Comparison of ENCODE assay signal across 16 cellular contexts in the genomic region with DNA sequence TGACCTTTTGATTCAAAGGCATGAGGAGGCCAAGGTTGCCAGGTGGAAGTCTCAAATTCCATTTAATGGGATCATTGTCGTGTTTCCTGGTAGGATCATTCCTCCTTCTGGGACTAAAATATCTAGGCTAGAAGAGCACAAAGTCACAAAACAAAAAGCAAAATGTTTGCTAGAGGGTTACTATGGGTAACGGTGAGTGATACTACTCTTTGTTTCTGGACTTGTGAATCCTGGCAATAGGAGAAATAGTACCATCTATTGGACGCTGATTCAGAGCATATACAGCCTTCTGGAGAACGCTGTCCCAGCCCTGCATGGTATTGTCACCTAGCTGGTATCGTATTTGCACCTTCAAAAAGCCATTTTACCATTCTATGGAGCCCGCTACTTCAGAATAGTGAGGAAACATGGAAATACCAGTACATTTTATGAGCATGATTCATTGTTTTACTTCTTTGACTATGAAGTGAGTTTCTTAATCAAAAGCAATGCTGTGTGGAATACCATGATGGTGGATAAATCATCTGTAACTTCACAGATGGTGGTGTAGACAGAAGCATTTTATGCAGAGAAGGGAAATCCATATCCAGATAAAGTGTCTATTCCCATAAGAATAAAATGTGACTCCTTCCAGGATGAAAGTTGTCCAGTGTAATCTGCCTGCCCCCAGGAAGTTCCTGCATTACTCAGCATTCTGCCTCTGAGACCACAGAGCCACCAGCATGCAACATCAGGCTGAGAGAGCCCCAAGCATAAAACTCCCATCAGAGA.
DNase-seq lines count a peak whose midpoint lies in the region; FAIRE-seq lines count a peak whose summit lies in the region.
"Had no signal": no experiment of that assay in that cellular context is flagged by ENCODE, and none has a peak within 500 bp of the region (broad histone marks: within the 10 kb centered on the region; RNA-seq: fewer than 3 reads in every experiment).

No MANE protein-coding gene starts in this region.

- H3K27me3 ChIP-seq in CD4-positive, alpha-beta memory T cell (ENCODE audit: insufficient read depth, low read length), result no peaks in the 10 kb centered on the region
- H3K27me3 ChIP-seq: ascending aorta had no signal

- no peaks in the 10 kb centered on the region for H3K4me1 Mint-ChIP-seq in activated CD4-positive, alpha-beta memory T cell treated with anti-CD3 and anti-CD28 coated beads for 36 hours (ENCODE audit: low read depth)
- H3K4me1 Mint-ChIP-seq in CD4-positive, alpha-beta memory T cell, result peaks cover 0 to 5% (median 0%) of the 10 kb centered on the region in 4 donors
- H3K4me1 Mint-ChIP-seq: activated CD4-positive, alpha-beta T cell treated with anti-CD3 and anti-CD28 coated beads, Interleukin-2, amount 10 ng/mL, durations not matched to agents 24 days and 14 days had no signal

- no peaks in the 10 kb centered on the region for H3K9me3 Mint-ChIP-seq in activated CD4-positive, alpha-beta memory T cell treated with anti-CD3 and anti-CD28 coated beads for 36 hours
- peaks cover 0 to 2% (median 0%) of the 10 kb centered on the region in 8 donors for H3K9me3 Mint-ChIP-seq in CD4-positive, alpha-beta memory T cell
- H3K9me3 Mint-ChIP-seq: activated T-helper 1 cell treated with anti-CD3 and anti-CD28 coated beads, Interleukin-12 subunit alpha, Interleukin-12 subunit beta, Interleukin-2, Interleukin-4 antibody, amounts not matched to agents 30 ng/mL and 10 ng/mL and 1 ng/mL, durations not matched to agents 14 hours and 24 hours and 36 hours had no signal

- no peak overlapping the region for H3K27ac ChIP-seq in CD4-positive, alpha-beta memory T cell (ENCODE audit: low read depth, low read length)
- H3K27ac ChIP-seq: ascending aorta, lower lobe of right lung had no signal

- H3K36me3 ChIP-seq in CD4-positive, alpha-beta memory T cell (ENCODE audit: insufficient read depth, low read length), result no peaks in the 10 kb centered on the region
- H3K36me3 ChIP-seq: ascending aorta, lower lobe of right lung had no signal

- intact Hi-C loops in activated CD4-positive, alpha-beta memory T cell treated with anti-CD3 and anti-CD28 coated beads for 36 hours (cut with micrococcal nuclease), result no loop called here
- intact Hi-C loops in CD4-positive, alpha-beta memory T cell (cut with micrococcal nuclease), result no loop called here

- no peak overlapping the region for H3K4me3 ChIP-seq in CD4-positive, alpha-beta memory T cell (ENCODE audit: low read length in 2 of 2)
- H3K4me3 ChIP-seq: ascending aorta, lower lobe of right lung had no signal

- DNase-seq in COLO829 (ENCODE audit: low spot score), result peak; percentile 14
- peak; percentile 2 for DNase-seq in HTR-8/SVneo (ENCODE audit: insufficient read length, low spot score)
- DNase-seq in astrocyte of the hippocampus (ENCODE audit: low read depth, low spot score), result peak; percentile 43
- peak; percentile 29 for DNase-seq in iris pigment epithelial cell (ENCODE audit: low read depth)
- no peak for DNase-seq in 8988T
- no peak for DNase-seq in activated CD4-positive, alpha-beta memory T cell treated with anti-CD3 and anti-CD28 coated beads for 36 hours
- no peak for DNase-seq in cerebellar nuclear complex (lab: John Stamatoyannopoulos, UW)
- DNase-seq in CD4-positive, alpha-beta memory T cell, result no peak
- DNase-seq: activated CD4-positive, alpha-beta T cell treated with anti-CD3 and anti-CD28 coated beads, Interleukin-2, amount 10 ng/mL, durations not matched to agents 24 days and 14 days; CD8-positive, alpha-beta T cell; effector memory CD8-positive, alpha-beta T cell; H7; lower lobe of right lung; NCI-H345 had no signal

- no peaks in the 10 kb centered on the region for H3K36me3 Mint-ChIP-seq in activated CD4-positive, alpha-beta memory T cell treated with anti-CD3 and anti-CD28 coated beads for 36 hours
- no peaks in the 10 kb centered on the region for H3K36me3 Mint-ChIP-seq in CD4-positive, alpha-beta memory T cell
- H3K36me3 Mint-ChIP-seq: CD8-positive, alpha-beta T cell had no signal

- CTCF ChIA-PET in activated CD4-positive, alpha-beta memory T cell treated with anti-CD3 and anti-CD28 coated beads for 36 hours (lab: Charles Lee), result no interaction called here
- CTCF ChIA-PET in CD4-positive, alpha-beta memory T cell (lab: Charles Lee; ENCODE audit: partially characterized antibody), result no interaction called here

- POLR2A ChIA-PET in activated CD4-positive, alpha-beta memory T cell treated with anti-CD3 and anti-CD28 coated beads for 36 hours (lab: Charles Lee), result no interaction called here
- POLR2A ChIA-PET in CD4-positive, alpha-beta memory T cell (lab: Charles Lee; ENCODE audit: partially characterized antibody), result no interaction called here

- no peak overlapping the region for H3K27ac Mint-ChIP-seq in activated CD4-positive, alpha-beta memory T cell treated with anti-CD3 and anti-CD28 coated beads for 36 hours
- H3K27ac Mint-ChIP-seq in CD4-positive, alpha-beta memory T cell, result no peak overlapping the region
- H3K27ac Mint-ChIP-seq: activated CD4-positive, alpha-beta T cell treated with anti-CD3 and anti-CD28 coated beads, Interleukin-2, amount 10 ng/mL, durations not matched to agents 24 days and 14 days; activated T-helper 1 cell treated with anti-CD3 and anti-CD28 coated beads, Interleukin-12 subunit alpha, Interleukin-12 subunit beta, Interleukin-2, Interleukin-4 antibody, amounts not matched to agents 30 ng/mL and 10 ng/mL and 1 ng/mL, durations not matched to agents 14 hours and 24 hours and 36 hours; CD8-positive, alpha-beta T cell; effector memory CD8-positive, alpha-beta T cell had no signal

- no peak for FAIRE-seq in HTR-8/SVneo (lab: Jason Lieb, UNC)

- no peak overlapping the region for H3K4me3 Mint-ChIP-seq in activated CD4-positive, alpha-beta memory T cell treated with anti-CD3 and anti-CD28 coated beads for 36 hours
- no peak overlapping the region for H3K4me3 Mint-ChIP-seq in CD4-positive, alpha-beta memory T cell
- H3K4me3 Mint-ChIP-seq: activated CD4-positive, alpha-beta T cell treated with anti-CD3 and anti-CD28 coated beads, Interleukin-2, amount 10 ng/mL, durations not matched to agents 24 days and 14 days; activated T-helper 1 cell treated with anti-CD3 and anti-CD28 coated beads, Interleukin-12 subunit alpha, Interleukin-12 subunit beta, Interleukin-2, Interleukin-4 antibody, amounts not matched to agents 30 ng/mL and 10 ng/mL and 1 ng/mL, durations not matched to agents 14 hours and 24 hours and 36 hours; CD8-positive, alpha-beta T cell; effector memory CD8-positive, alpha-beta T cell had no signal

- no peaks in the 10 kb centered on the region for H3K4me1 ChIP-seq in CD4-positive, alpha-beta memory T cell (ENCODE audit: insufficient read depth, low read length)
- H3K4me1 ChIP-seq: ascending aorta, lower lobe of right lung had no signal

- H3K27me3 Mint-ChIP-seq in activated CD4-positive, alpha-beta memory T cell treated with anti-CD3 and anti-CD28 coated beads for 36 hours, result no peaks in the 10 kb centered on the region
- H3K27me3 Mint-ChIP-seq in CD4-positive, alpha-beta memory T cell, result no peaks in the 10 kb centered on the region
- H3K27me3 Mint-ChIP-seq: activated CD4-positive, alpha-beta T cell treated with anti-CD3 and anti-CD28 coated beads, Interleukin-2, amount 10 ng/mL, durations not matched to agents 24 days and 14 days; effector memory CD8-positive, alpha-beta T cell had no signal

- H3K9me3 ChIP-seq in CD4-positive, alpha-beta memory T cell (ENCODE audit: control insufficient read depth in 1 of 2, low read length in 2 of 2), result no peaks in the 10 kb centered on the region
- H3K9me3 ChIP-seq: ascending aorta, lower lobe of right lung had no signal

Comparison
In these comparisons a context has a peak if more than half of its experiments do, and no peak if none do; other contexts are left out.
1. DNase-seq: peak in COLO829 (single experiment), HTR-8/SVneo (single experiment), astrocyte of the hippocampus (single experiment) and iris pigment epithelial cell (single experiment); none in 8988T (single experiment), activated CD4-positive, alpha-beta memory T cell treated with anti-CD3 and anti-CD28 coated beads for 36 hours (single experiment), cerebellar nuclear complex (0 of 2) and CD4-positive, alpha-beta memory T cell (0 of 5).